ENCODE assay signal across 1 cellular context in the genomic region with DNA sequence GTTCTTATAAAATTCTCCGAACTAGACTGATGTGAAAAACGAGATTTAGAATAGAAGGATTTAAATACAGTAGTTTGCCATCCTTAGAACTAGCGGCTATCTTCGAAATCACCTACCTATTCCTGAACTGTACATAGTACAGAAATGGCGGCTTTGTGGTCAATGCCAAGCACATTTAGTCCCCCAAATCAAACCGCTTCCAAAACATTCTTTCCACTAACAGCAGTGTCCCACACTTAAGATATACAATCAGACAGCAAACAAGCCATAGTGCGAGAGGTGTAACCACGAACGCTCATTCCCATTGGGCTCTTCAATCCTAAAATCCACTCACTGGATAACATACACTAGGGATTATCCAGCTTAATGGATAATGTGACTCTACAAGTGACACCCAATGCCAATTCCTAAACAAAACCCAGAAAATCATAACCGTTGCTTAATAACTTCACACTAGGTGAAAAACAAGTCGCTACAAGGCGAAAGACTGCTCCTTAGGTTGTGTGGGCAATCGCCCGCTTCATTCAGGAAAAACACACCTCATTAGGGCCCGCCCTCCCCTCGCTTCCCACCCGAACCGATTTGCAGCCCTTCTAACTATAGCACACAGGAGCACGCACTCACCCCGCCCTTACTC.
A peak's percentile ranks its signal among the peaks of the same experiment; 100 is the strongest.
TF ChIP-seq lines count a peak whose summit lies in the region.

No MANE protein-coding gene starts in this region.

TF ChIP-seq in HepG2, 621 proteins besides CTCF, POLR2A, EP300 and RAD21 (continued from another document and continues in another):
- TF ChIP-seq, protein P1, sequence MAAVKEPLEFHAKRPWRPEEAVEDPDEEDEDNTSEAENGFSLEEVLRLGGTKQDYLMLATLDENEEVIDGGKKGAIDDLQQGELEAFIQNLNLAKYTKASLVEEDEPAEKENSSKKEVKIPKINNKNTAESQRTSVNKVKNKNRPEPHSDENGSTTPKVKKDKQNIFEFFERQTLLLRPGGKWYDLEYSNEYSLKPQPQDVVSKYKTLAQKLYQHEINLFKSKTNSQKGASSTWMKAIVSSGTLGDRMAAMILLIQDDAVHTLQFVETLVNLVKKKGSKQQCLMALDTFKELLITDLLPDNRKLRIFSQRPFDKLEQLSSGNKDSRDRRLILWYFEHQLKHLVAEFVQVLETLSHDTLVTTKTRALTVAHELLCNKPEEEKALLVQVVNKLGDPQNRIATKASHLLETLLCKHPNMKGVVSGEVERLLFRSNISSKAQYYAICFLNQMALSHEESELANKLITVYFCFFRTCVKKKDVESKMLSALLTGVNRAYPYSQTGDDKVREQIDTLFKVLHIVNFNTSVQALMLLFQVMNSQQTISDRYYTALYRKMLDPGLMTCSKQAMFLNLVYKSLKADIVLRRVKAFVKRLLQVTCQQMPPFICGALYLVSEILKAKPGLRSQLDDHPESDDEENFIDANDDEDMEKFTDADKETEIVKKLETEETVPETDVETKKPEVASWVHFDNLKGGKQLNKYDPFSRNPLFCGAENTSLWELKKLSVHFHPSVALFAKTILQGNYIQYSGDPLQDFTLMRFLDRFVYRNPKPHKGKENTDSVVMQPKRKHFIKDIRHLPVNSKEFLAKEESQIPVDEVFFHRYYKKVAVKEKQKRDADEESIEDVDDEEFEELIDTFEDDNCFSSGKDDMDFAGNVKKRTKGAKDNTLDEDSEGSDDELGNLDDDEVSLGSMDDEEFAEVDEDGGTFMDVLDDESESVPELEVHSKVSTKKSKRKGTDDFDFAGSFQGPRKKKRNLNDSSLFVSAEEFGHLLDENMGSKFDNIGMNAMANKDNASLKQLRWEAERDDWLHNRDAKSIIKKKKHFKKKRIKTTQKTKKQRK (IDR thresholded peaks at IDR 0.05; ENCODE audit: low read length), result no peak
- TF ChIP-seq, protein P2, sequence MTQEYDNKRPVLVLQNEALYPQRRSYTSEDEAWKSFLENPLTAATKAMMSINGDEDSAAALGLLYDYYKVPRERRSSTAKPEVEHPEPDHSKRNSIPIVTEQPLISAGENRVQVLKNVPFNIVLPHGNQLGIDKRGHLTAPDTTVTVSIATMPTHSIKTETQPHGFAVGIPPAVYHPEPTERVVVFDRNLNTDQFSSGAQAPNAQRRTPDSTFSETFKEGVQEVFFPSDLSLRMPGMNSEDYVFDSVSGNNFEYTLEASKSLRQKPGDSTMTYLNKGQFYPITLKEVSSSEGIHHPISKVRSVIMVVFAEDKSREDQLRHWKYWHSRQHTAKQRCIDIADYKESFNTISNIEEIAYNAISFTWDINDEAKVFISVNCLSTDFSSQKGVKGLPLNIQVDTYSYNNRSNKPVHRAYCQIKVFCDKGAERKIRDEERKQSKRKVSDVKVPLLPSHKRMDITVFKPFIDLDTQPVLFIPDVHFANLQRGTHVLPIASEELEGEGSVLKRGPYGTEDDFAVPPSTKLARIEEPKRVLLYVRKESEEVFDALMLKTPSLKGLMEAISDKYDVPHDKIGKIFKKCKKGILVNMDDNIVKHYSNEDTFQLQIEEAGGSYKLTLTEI (CRISPR knock-in tag; conservative IDR thresholded peaks at IDR 0.05), result no peak
- TF ChIP-seq YEATS4 (CRISPR knock-in tag; IDR thresholded peaks at IDR 0.05; ENCODE audit: borderline replicate concordance) (no peak), RARA (CRISPR knock-in tag; IDR thresholded peaks at IDR 0.05) (no peak; the same call in 1 of the 2 replicates), TBX2 (CRISPR knock-in tag; IDR thresholded peaks at IDR 0.05; ENCODE audit: borderline replicate concordance) (peak; percentile 91; the same call in 1 of the 2 replicates), ZNF510 (CRISPR knock-in tag; IDR thresholded peaks at IDR 0.05; ENCODE audit: low read depth) (peak; percentile 65; the same call in 1 of the 2 replicates), ZKSCAN1 (IDR thresholded peaks at IDR 0.05; ENCODE audit: low read length) (no peak), DNMT3B (CRISPR knock-in tag; conservative IDR thresholded peaks at IDR 0.05) (no peak), GATAD1 (CRISPR knock-in tag; IDR thresholded peaks at IDR 0.05) (no peak), ZIK1 (CRISPR knock-in tag; IDR thresholded peaks at IDR 0.05; ENCODE audit: borderline replicate concordance, low read depth) (no peak), FOXA1 (IDR thresholded peaks at IDR 0.05) (no peak), FOXA1 (CRISPR knock-in tag; IDR thresholded peaks at IDR 0.05) (no peak), PAWR (CRISPR knock-in tag; IDR thresholded peaks at IDR 0.05; ENCODE audit: borderline replicate concordance) (0 out of 2 replicates have a peak, but pooled peaks have one; percentile 41), ZNF30 (CRISPR knock-in tag; IDR thresholded peaks at IDR 0.05) (no peak), NFE2L2 (IDR thresholded peaks at IDR 0.05; ENCODE audit: low read length) (no peak), ZNF543 (CRISPR knock-in tag; IDR thresholded peaks at IDR 0.05) (peak; percentile 16; the same call in 1 of the 2 replicates), SCMH1 (CRISPR knock-in tag; IDR thresholded peaks at IDR 0.05; ENCODE audit: borderline replicate concordance) (no peak), SMARCE1 (IDR thresholded peaks at IDR 0.05; ENCODE audit: borderline replicate concordance) (no peak), JUND (CRISPR knock-in tag; IDR thresholded peaks at IDR 0.05) (no peak), ZNF367 (CRISPR knock-in tag; IDR thresholded peaks at IDR 0.05; ENCODE audit: borderline replicate concordance) (no peak), KLF16 (CRISPR knock-in tag; IDR thresholded peaks at IDR 0.05) (no peak), GFI1 (CRISPR knock-in tag; IDR thresholded peaks at IDR 0.05; ENCODE audit: borderline replicate concordance) (0 out of 2 replicates have a peak, but pooled peaks have one; percentile 62), MIXL1 (CRISPR knock-in tag; IDR thresholded peaks at IDR 0.05) (peak; percentile 25; the same call in 1 of the 2 replicates), ZNF33A (CRISPR knock-in tag; IDR thresholded peaks at IDR 0.05; ENCODE audit: borderline replicate concordance) (no peak), ZNF841 (CRISPR knock-in tag; IDR thresholded peaks at IDR 0.05; ENCODE audit: borderline replicate concordance) (no peak), U2AF1 (optimal IDR thresholded peaks at IDR 0.05; ENCODE audit: low read depth, low read length) (no peak), FOSL1 (CRISPR knock-in tag; IDR thresholded peaks at IDR 0.05; ENCODE audit: borderline replicate concordance) (no peak), GABPB1 (CRISPR knock-in tag; IDR thresholded peaks at IDR 0.05) (no peak), SOX6 (IDR thresholded peaks at IDR 0.05) (no peak), SOX6 (CRISPR knock-in tag; IDR thresholded peaks at IDR 0.05) (peak; percentile 65), TBX3 (IDR thresholded peaks at IDR 0.05; ENCODE audit: borderline replicate concordance) (no peak; the same call in 1 of the 2 replicates), SP4 (CRISPR knock-in tag; IDR thresholded peaks at IDR 0.05) (no peak), ZNF441 (CRISPR knock-in tag; IDR thresholded peaks at IDR 0.05; ENCODE audit: borderline replicate concordance) (no peak), EEA1 (CRISPR knock-in tag; IDR thresholded peaks at IDR 0.05; ENCODE audit: borderline replicate concordance) (no peak), ELF3 (CRISPR knock-in tag; IDR thresholded peaks at IDR 0.05) (no peak)
- TF ChIP-seq, protein P3, sequence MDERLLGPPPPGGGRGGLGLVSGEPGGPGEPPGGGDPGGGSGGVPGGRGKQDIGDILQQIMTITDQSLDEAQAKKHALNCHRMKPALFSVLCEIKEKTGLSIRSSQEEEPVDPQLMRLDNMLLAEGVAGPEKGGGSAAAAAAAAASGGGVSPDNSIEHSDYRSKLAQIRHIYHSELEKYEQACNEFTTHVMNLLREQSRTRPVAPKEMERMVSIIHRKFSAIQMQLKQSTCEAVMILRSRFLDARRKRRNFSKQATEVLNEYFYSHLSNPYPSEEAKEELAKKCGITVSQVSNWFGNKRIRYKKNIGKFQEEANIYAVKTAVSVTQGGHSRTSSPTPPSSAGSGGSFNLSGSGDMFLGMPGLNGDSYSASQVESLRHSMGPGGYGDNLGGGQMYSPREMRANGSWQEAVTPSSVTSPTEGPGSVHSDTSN (CRISPR knock-in tag; IDR thresholded peaks at IDR 0.05), result no peak
- TF ChIP-seq, protein P4, sequence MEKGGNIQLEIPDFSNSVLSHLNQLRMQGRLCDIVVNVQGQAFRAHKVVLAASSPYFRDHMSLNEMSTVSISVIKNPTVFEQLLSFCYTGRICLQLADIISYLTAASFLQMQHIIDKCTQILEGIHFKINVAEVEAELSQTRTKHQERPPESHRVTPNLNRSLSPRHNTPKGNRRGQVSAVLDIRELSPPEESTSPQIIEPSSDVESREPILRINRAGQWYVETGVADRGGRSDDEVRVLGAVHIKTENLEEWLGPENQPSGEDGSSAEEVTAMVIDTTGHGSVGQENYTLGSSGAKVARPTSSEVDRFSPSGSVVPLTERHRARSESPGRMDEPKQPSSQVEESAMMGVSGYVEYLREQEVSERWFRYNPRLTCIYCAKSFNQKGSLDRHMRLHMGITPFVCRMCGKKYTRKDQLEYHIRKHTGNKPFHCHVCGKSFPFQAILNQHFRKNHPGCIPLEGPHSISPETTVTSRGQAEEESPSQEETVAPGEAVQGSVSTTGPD (CRISPR knock-in tag; IDR thresholded peaks at IDR 0.05), result no peak
- TF ChIP-seq, protein P5, sequence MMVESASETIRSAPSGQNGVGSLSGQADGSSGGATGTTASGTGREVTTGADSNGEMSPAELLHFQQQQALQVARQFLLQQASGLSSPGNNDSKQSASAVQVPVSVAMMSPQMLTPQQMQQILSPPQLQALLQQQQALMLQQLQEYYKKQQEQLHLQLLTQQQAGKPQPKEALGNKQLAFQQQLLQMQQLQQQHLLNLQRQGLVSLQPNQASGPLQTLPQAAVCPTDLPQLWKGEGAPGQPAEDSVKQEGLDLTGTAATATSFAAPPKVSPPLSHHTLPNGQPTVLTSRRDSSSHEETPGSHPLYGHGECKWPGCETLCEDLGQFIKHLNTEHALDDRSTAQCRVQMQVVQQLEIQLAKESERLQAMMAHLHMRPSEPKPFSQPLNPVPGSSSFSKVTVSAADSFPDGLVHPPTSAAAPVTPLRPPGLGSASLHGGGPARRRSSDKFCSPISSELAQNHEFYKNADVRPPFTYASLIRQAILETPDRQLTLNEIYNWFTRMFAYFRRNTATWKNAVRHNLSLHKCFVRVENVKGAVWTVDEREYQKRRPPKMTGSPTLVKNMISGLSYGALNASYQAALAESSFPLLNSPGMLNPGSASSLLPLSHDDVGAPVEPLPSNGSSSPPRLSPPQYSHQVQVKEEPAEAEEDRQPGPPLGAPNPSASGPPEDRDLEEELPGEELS (CRISPR knock-in tag; IDR thresholded peaks at IDR 0.05), result no peak
- TF ChIP-seq, protein P6, sequence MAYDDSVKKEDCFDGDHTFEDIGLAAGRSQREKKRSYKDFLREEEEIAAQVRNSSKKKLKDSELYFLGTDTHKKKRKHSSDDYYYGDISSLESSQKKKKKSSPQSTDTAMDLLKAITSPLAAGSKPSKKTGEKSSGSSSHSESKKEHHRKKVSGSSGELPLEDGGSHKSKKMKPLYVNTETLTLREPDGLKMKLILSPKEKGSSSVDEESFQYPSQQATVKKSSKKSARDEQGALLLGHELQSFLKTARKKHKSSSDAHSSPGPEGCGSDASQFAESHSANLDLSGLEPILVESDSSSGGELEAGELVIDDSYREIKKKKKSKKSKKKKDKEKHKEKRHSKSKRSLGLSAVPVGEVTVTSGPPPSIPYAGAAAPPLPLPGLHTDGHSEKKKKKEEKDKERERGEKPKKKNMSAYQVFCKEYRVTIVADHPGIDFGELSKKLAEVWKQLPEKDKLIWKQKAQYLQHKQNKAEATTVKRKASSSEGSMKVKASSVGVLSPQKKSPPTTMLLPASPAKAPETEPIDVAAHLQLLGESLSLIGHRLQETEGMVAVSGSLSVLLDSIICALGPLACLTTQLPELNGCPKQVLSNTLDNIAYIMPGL (CRISPR knock-in tag; IDR thresholded peaks at IDR 0.05; ENCODE audit: borderline replicate concordance in 1 of 2, low read depth in 1 of 2), result no peak
- TF ChIP-seq, protein P7, sequence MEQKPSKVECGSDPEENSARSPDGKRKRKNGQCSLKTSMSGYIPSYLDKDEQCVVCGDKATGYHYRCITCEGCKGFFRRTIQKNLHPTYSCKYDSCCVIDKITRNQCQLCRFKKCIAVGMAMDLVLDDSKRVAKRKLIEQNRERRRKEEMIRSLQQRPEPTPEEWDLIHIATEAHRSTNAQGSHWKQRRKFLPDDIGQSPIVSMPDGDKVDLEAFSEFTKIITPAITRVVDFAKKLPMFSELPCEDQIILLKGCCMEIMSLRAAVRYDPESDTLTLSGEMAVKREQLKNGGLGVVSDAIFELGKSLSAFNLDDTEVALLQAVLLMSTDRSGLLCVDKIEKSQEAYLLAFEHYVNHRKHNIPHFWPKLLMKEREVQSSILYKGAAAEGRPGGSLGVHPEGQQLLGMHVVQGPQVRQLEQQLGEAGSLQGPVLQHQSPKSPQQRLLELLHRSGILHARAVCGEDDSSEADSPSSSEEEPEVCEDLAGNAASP (CRISPR knock-in tag; IDR thresholded peaks at IDR 0.05; ENCODE audit: borderline replicate concordance), result 0 out of 2 replicates have a peak, but pooled peaks have one; percentile 16
- TF ChIP-seq, protein P8, sequence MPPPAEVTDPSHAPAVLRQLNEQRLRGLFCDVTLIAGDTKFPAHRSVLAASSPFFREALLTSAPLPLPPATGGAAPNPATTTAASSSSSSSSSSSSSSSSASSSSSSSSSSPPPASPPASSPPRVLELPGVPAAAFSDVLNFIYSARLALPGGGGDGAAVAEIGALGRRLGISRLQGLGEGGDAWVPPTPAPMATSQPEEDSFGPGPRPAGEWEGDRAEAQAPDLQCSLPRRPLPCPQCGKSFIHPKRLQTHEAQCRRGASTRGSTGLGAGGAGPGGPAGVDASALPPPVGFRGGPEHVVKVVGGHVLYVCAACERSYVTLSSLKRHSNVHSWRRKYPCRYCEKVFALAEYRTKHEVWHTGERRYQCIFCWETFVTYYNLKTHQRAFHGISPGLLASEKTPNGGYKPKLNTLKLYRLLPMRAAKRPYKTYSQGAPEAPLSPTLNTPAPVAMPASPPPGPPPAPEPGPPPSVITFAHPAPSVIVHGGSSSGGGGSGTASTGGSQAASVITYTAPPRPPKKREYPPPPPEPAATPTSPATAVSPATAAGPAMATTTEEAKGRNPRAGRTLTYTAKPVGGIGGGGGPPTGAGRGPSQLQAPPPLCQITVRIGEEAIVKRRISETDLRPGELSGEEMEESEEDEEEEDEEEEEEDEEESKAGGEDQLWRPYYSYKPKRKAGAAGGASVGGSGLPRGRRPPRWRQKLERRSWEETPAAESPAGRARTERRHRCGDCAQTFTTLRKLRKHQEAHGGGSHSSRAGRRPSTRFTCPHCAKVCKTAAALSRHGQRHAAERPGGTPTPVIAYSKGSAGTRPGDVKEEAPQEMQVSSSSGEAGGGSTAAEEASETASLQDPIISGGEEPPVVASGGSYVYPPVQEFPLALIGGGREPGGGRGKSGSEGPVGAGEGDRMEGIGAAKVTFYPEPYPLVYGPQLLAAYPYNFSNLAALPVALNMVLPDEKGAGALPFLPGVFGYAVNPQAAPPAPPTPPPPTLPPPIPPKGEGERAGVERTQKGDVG (CRISPR knock-in tag; IDR thresholded peaks at IDR 0.05; ENCODE audit: borderline replicate concordance), result no peak
- TF ChIP-seq, protein P9, sequence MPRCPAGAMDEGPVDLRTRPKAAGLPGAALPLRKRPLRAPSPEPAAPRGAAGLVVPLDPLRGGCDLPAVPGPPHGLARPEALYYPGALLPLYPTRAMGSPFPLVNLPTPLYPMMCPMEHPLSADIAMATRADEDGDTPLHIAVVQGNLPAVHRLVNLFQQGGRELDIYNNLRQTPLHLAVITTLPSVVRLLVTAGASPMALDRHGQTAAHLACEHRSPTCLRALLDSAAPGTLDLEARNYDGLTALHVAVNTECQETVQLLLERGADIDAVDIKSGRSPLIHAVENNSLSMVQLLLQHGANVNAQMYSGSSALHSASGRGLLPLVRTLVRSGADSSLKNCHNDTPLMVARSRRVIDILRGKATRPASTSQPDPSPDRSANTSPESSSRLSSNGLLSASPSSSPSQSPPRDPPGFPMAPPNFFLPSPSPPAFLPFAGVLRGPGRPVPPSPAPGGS (CRISPR knock-in tag; IDR thresholded peaks at IDR 0.05), result no peak
